13 cellular contexts compared by ENCODE assay signal in the genomic region with DNA sequence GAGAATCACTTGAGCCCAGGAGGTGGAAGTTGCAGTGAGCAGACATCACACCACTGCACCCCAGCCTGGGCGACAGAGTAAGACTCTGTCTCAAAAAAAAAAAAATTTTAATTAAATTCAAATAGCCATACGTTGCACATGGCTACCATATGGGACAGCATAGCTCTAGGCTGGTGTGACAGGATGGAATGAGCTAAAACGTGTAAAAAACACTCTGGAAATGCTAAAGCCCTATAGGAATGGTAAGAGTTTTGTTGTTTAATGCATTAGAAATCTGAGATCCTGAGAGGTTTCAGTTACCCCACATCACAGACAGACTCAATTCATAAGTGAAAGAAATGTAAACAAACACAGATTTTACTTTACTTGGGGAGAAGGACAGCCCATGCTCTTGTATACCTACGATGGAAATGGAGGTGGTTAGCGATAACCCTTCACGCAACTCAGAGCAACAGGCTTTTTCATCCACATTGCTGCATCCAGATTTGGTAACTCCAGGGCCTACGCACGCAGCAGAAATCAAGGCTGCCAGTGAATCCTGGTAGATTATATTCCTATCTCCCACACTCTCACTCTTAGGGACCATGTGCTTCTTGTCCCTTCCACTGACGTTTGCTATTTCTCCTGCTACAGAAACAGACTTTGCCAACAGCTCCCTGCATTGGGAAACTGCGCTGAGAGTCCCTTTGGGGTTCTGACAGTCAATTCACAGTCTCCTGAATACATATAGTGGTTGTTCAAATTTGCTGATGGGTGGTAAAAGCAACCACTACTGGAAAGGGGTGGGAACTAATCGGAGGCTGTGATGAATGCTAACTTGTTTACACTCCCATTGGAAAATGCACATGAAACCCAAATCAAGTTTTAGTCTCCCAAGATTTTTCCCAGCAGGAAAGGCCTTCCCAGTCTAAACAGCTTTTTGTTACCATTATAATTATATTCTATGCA. TPM values are rescaled to one million over a fixed set of nuclear protein-coding genes. Genes with fewer than 3 reads are reported as not detected.
DNase-seq lines count a peak whose midpoint lies in the region; ATAC-seq and TF ChIP-seq lines count a peak whose summit lies in the region.
"Had no signal": no experiment of that assay in that cellular context is flagged by ENCODE, and none has a peak within 500 bp of the region (broad histone marks: within the 10 kb centered on the region; RNA-seq: fewer than 3 reads in every experiment).

No MANE protein-coding gene starts in this region.

- H3K9ac ChIP-seq in OCI-LY3 (ENCODE audit: low read length) = no peak overlapping the region

- no peak for DNase-seq in ovary
- no peak for DNase-seq in NCI-H1436 (lab: John Stamatoyannopoulos, UW)
- DNase-seq in activated CD4-positive, alpha-beta T cell treated with anti-CD3 and anti-CD28 coated beads, Interleukin-2, amount 50 U/mL, for 48 hours = no peak
- no peak for DNase-seq in NCI-H1048 (lab: John Stamatoyannopoulos, UW)
- no peak for DNase-seq in medulla oblongata (ENCODE audit: extremely low spot score)
- DNase-seq: cortex of kidney; HFFc6; mucosa of descending colon; NK-92 treated with Interleukin-12 subunit alpha and Interleukin-12 subunit beta, amount 100 ng/mL, for 24 hours; stimulated activated CD4-positive, alpha-beta T cell treated with anti-CD3 and anti-CD28 coated beads, Interleukin-2, amount 100 ng/mL, for 48 hours had no signal

- peaks cover 23% of the 10 kb centered on the region for H3K79me2 ChIP-seq in ACC112 (ENCODE audit: control insufficient read depth, insufficient read depth, low read length, unreplicated experiment)
- peaks cover 79% of the 10 kb centered on the region for H3K79me2 ChIP-seq in OCI-LY3 (ENCODE audit: low read length)

- peak; percentile 31 for ATAC-seq in gastroesophageal sphincter
- ATAC-seq: mucosa of descending colon had no signal

- H3K27me3 ChIP-seq in ACC112 (ENCODE audit: insufficient read depth, low read length) = no peaks in the 10 kb centered on the region
- H3K27me3 ChIP-seq in OCI-LY3 (ENCODE audit: low read depth, low read length) = no peaks in the 10 kb centered on the region
- H3K27me3 ChIP-seq in gastroesophageal sphincter = no peaks in the 10 kb centered on the region
- no peaks in the 10 kb centered on the region for H3K27me3 ChIP-seq in ovary

- H3K4me2 ChIP-seq in OCI-LY3 (ENCODE audit: low read length) = peak overlapping the region; percentile 88

- H3K36me3 ChIP-seq in ACC112 (ENCODE audit: insufficient read depth, low read length) (peaks cover 8% of the 10 kb centered on the region; the same call in 1 of the 2 replicates), OCI-LY3 (replicated peaks; ENCODE audit: low read depth, low read length) (peaks cover 51% of the 10 kb centered on the region), gastroesophageal sphincter (no peaks in the 10 kb centered on the region), ovary (no peaks in the 10 kb centered on the region)

- no peak for TF ChIP-seq CTCF in OCI-LY3 (IDR thresholded peaks at IDR 0.05; ENCODE audit: low read depth, low read length)
- TF ChIP-seq CTCF in gastroesophageal sphincter (IDR thresholded peaks at IDR 0.05) = no peak
- TF ChIP-seq CTCF in ovary (IDR thresholded peaks at IDR 0.05) = no peak

- TF ChIP-seq EP300 in gastroesophageal sphincter (IDR thresholded peaks at IDR 0.05) (no peak), ovary (IDR thresholded peaks at IDR 0.05) (no peak)

- H3K27ac ChIP-seq in ACC112 (ENCODE audit: low read depth, low read length) (peak overlapping the region; percentile 4; the same call in 1 of the 2 replicates), OCI-LY3 (ENCODE audit: low read length) (no peak overlapping the region), gastroesophageal sphincter (peak overlapping the region in 3 of 4 donors; percentile 63 to 90 (median 86)), ovary (peak overlapping the region; percentile 85 to 86)

- no peak for TF ChIP-seq POLR2A in gastroesophageal sphincter (IDR thresholded peaks at IDR 0.05)
- TF ChIP-seq POLR2A in ovary (IDR thresholded peaks at IDR 0.05) = no peak

- peaks cover 57% of the 10 kb centered on the region for H3K4me1 ChIP-seq in ACC112 (ENCODE audit: control insufficient read depth, insufficient read depth, low read length, unreplicated experiment)
- peaks cover 43% of the 10 kb centered on the region for H3K4me1 ChIP-seq in OCI-LY3 (ENCODE audit: low read length)
- H3K4me1 ChIP-seq in gastroesophageal sphincter = peaks cover 0 to 80% (median 33%) of the 10 kb centered on the region in 3 donors
- H3K4me1 ChIP-seq in ovary (ENCODE audit: insufficient read depth) = peaks cover 28% of the 10 kb centered on the region

- intact Hi-C loops in ovary (cut with DNase I) = loop anchor here in 2 of 4 donors (5.0 kb wide), 2 partner anchors 37 to 48 kb away; no protein-coding TSS in a partner anchor

- H2AFZ ChIP-seq in ACC112 (ENCODE audit: low read length, unreplicated experiment) (no peak overlapping the region), OCI-LY3 (ENCODE audit: low read depth, low read length) (no peak overlapping the region)

- H3K9me3 ChIP-seq in OCI-LY3 (ENCODE audit: insufficient read depth, low read length) (no peaks in the 10 kb centered on the region), gastroesophageal sphincter (no peaks in the 10 kb centered on the region), ovary (no peaks in the 10 kb centered on the region)
- H3K9me3 ChIP-seq: mucosa of descending colon had no signal

- peak overlapping the region; percentile 87 for H3K4me3 ChIP-seq in ACC112 (ENCODE audit: low read depth, low read length)
- no peak overlapping the region for H3K4me3 ChIP-seq in OCI-LY3 (ENCODE audit: low read length)
- H3K4me3 ChIP-seq in gastroesophageal sphincter = no peak overlapping the region
- H3K4me3 ChIP-seq in ovary = no peak overlapping the region
- H3K4me3 ChIP-seq: mucosa of descending colon had no signal

- 67 to 70% methylated on average over 9 to 10 of the region's 11 CpGs for WGBS in gastroesophageal sphincter (ENCODE audit: low coverage in 1 of 2), 2 donors
- 46 to 57% (median 53%) methylated on average over 11 of the region's 11 CpGs for WGBS in ovary, 3 donors

- peaks cover 54% of the 10 kb centered on the region; the same call in 1 of the 2 replicates for H4K20me1 ChIP-seq in OCI-LY3 (ENCODE audit: insufficient read depth, low read length)

RNA-seq across cellular contexts. Expression of gene SH3BP5, which starts 3.1 kb away (rescaled TPM):
- 10 to 100 TPM; 23.5 to 56.4 (median 35.0) TPM for total RNA-seq in gastroesophageal sphincter
- total RNA-seq in ovary = 100 to 1,000 TPM in 5 of 7 donors, 10 to 100 TPM in 2; 80.4 to 205 (median 142) TPM
- 100 to 1,000 TPM; 131 to 157 TPM for polyA plus RNA-seq in ovary
